17 cellular contexts compared by ENCODE assay signal in the genomic region with DNA sequence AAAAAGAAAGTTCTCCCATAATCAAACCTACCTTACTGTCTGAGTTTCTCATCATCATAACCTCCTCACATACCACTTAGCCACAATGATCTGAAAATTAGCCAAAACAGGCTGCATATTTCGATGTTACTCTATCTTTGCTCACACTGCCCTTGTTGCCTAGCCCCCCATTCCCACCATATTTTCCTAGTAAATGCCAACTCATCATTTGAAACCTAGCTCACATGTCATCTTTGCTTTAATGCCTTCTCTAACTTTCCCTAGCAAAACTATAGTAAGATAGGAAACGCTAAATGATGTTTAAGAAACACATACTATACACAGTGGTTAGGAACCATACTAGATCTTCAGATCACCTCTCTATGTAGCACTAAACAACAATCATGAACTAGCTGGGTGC.
DNase-seq lines count a peak whose midpoint lies in the region; ATAC-seq, FAIRE-seq and TF ChIP-seq lines count a peak whose summit lies in the region.
"Had no signal": no experiment of that assay in that cellular context is flagged by ENCODE, and none has a peak within 500 bp of the region (broad histone marks: within the 10 kb centered on the region; RNA-seq: fewer than 3 reads in every experiment).

No MANE protein-coding gene starts in this region.

- in situ Hi-C loops in K562 (cut with MboI) = no loop called here

- no peaks in the 10 kb centered on the region for H3K4me1 ChIP-seq in K562 (replicated peaks in 1 of 2; ENCODE audit: control insufficient read depth in 2 of 2, insufficient read depth in 2 of 2, low read length in 2 of 2)
- H3K4me1 ChIP-seq in A673 (ENCODE audit: insufficient read depth, low read length, poor library complexity, severe bottlenecking) = no peaks in the 10 kb centered on the region
- H3K4me1 ChIP-seq: HAP-1 had no signal

- no peaks in the 10 kb centered on the region for H3K9me3 Mint-ChIP-seq in activated naive CD4-positive, alpha-beta T cell treated with anti-CD3 and anti-CD28 coated beads for 36 hours
- H3K9me3 Mint-ChIP-seq in activated naive CD4-positive, alpha-beta T cell treated with anti-CD3 and anti-CD28 coated beads, Interleukin-2, amount 10 ng/mL, durations not matched to agents 7 days and 5 days = no peaks in the 10 kb centered on the region
- no peaks in the 10 kb centered on the region for H3K9me3 Mint-ChIP-seq in stimulated activated naive CD8-positive, alpha-beta T cell treated with anti-CD3 and anti-CD28 coated beads, Interleukin-15, Interleukin-2, amounts not matched to agents 100 ng/mL and 50 ng/mL, for 24 hours
- no peaks in the 10 kb centered on the region for H3K9me3 Mint-ChIP-seq in stimulated activated naive CD8-positive, alpha-beta T cell treated with anti-CD3 and anti-CD28 coated beads, Interleukin-15, amount 100 ng/mL, for 72 hours
- H3K9me3 Mint-ChIP-seq: CD4-positive, alpha-beta memory T cell; HFFc6 had no signal

- intact Hi-C loops in activated naive CD4-positive, alpha-beta T cell treated with anti-CD3 and anti-CD28 coated beads for 36 hours (cut with micrococcal nuclease) = no loop called here
- intact Hi-C loops in K562 (cut with micrococcal nuclease) (no loop called here), A673 (cut with micrococcal nuclease; ENCODE audit: unreplicated experiment) (no loop called here)

- no peak for TF ChIP-seq POLR2A in K562 (conservative IDR thresholded peaks at IDR 0.05)

- no peaks in the 10 kb centered on the region for H3K9me1 ChIP-seq in K562 (ENCODE audit: control insufficient read depth, insufficient read depth, low read length)

- no peak for TF ChIP-seq RAD21 in K562 (CRISPR knock-in tag; conservative IDR thresholded peaks at IDR 0.05 in 1 of 2, IDR thresholded peaks at IDR 0.05 in 1 of 2)

- H3K27me3 ChIP-seq in K562 (ENCODE audit: control insufficient read depth in 2 of 2, insufficient read depth in 2 of 2, low read length in 2 of 2) (no peaks in the 10 kb centered on the region), A673 (replicated peaks; ENCODE audit: insufficient read depth, low read depth, low read length, poor library complexity) (no peaks in the 10 kb centered on the region)

- no peak overlapping the region for H2AFZ ChIP-seq in K562 (ENCODE audit: low read depth, low read length)

- no peak for DNase-seq in activated naive CD4-positive, alpha-beta T cell treated with anti-CD3 and anti-CD28 coated beads for 36 hours
- no peak for DNase-seq in activated naive CD4-positive, alpha-beta T cell treated with anti-CD3 and anti-CD28 coated beads, Interleukin-2, amount 10 ng/mL, durations not matched to agents 7 days and 5 days
- DNase-seq in stimulated activated naive CD8-positive, alpha-beta T cell treated with anti-CD3 and anti-CD28 coated beads, Interleukin-15, amount 100 ng/mL, for 72 hours = no peak
- no peak for DNase-seq in K562 (ENCODE audit: extremely low read depth in 1 of 4, low spot score in 3 of 4)
- DNase-seq in A673 (ENCODE audit: low spot score) = no peak
- DNase-seq: C1 segment of cervical spinal cord; Caco-2; CD4-positive, alpha-beta memory T cell; DMS153; DND-41; GOT3; HFFc6 had no signal

- TF ChIP-seq CTCF in K562 (IDR thresholded peaks at IDR 0.05 in 2 of 3, conservative IDR thresholded peaks at IDR 0.05 in 1 of 3; ENCODE audit: insufficient read depth in 2 of 3, low read depth in 1 of 3, low read length in 3 of 3) (no peak), A673 (conservative IDR thresholded peaks at IDR 0.05; ENCODE audit: low read depth, low read length) (no peak)

- H4K20me1 ChIP-seq in K562 (replicated peaks; ENCODE audit: control insufficient read depth, insufficient read depth, low read length) = no peaks in the 10 kb centered on the region

- BruUV-seq in K562 (replicated peaks; lab: Mats Ljungman, UMichigan) (no TSS peak), A673 (replicated peaks; lab: Mats Ljungman, UMichigan) (no TSS peak)

- POLR2A ChIA-PET in K562 (lab: Yijun Ruan, JAX) (no interaction called here), A673 (lab: Charles Lee; ENCODE audit: low non-redundant PET) (no interaction called here)

- H3K36me3 Mint-ChIP-seq in activated naive CD4-positive, alpha-beta T cell treated with anti-CD3 and anti-CD28 coated beads for 36 hours (ENCODE audit: low read depth) = peaks cover 46% of the 10 kb centered on the region
- peaks cover 46% of the 10 kb centered on the region for H3K36me3 Mint-ChIP-seq in activated naive CD4-positive, alpha-beta T cell treated with anti-CD3 and anti-CD28 coated beads, Interleukin-2, amount 10 ng/mL, durations not matched to agents 7 days and 5 days
- H3K36me3 Mint-ChIP-seq in stimulated activated naive CD8-positive, alpha-beta T cell treated with anti-CD3 and anti-CD28 coated beads, Interleukin-15, Interleukin-2, amounts not matched to agents 100 ng/mL and 50 ng/mL, for 24 hours (ENCODE audit: low read depth) = peaks cover 82% of the 10 kb centered on the region

- TF ChIP-seq EP300 in K562 (IDR thresholded peaks at IDR 0.05; ENCODE audit: low read length) = no peak

- ATAC-seq in stimulated activated naive CD8-positive, alpha-beta T cell treated with anti-CD3 and anti-CD28 coated beads, Interleukin-15, amount 100 ng/mL, for 72 hours = no peak
- ATAC-seq in K562 = no peak

- no peak overlapping the region for H3K4me2 ChIP-seq in K562 (ENCODE audit: insufficient read depth, low read length)

- no peaks in the 10 kb centered on the region for H3K9me3 ChIP-seq in K562 (replicated peaks; ENCODE audit: control insufficient read depth, insufficient read depth, low read depth, low read length)
- H3K9me3 ChIP-seq in A673 (ENCODE audit: low read depth, low read length, poor library complexity, severe bottlenecking) = no peaks in the 10 kb centered on the region
- H3K9me3 ChIP-seq: Caco-2, HAP-1 had no signal

- H3K79me2 ChIP-seq in K562 (ENCODE audit: control insufficient read depth, insufficient read depth, low read length) = no peaks in the 10 kb centered on the region

- 100% methylated on average over 2 of the region's 2 CpGs for WGBS in K562 (ENCODE audit: insufficient coverage, low coverage, missing lambda C conversion rate)

- H3K4me1 Mint-ChIP-seq in activated naive CD4-positive, alpha-beta T cell treated with anti-CD3 and anti-CD28 coated beads for 36 hours (ENCODE audit: low read depth) = peaks cover 2% of the 10 kb centered on the region
- H3K4me1 Mint-ChIP-seq in activated naive CD4-positive, alpha-beta T cell treated with anti-CD3 and anti-CD28 coated beads, Interleukin-2, amount 10 ng/mL, durations not matched to agents 7 days and 5 days = no peaks in the 10 kb centered on the region
- no peaks in the 10 kb centered on the region for H3K4me1 Mint-ChIP-seq in stimulated activated naive CD8-positive, alpha-beta T cell treated with anti-CD3 and anti-CD28 coated beads, Interleukin-15, Interleukin-2, amounts not matched to agents 100 ng/mL and 50 ng/mL, for 24 hours (ENCODE audit: low read depth)
- H3K4me1 Mint-ChIP-seq in stimulated activated naive CD8-positive, alpha-beta T cell treated with anti-CD3 and anti-CD28 coated beads, Interleukin-15, amount 100 ng/mL, for 72 hours = peaks cover 6% of the 10 kb centered on the region
- H3K4me1 Mint-ChIP-seq: CD4-positive, alpha-beta memory T cell had no signal

- no peaks in the 10 kb centered on the region for H3K27me3 Mint-ChIP-seq in activated naive CD4-positive, alpha-beta T cell treated with anti-CD3 and anti-CD28 coated beads for 36 hours (ENCODE audit: low read depth)
- no peaks in the 10 kb centered on the region for H3K27me3 Mint-ChIP-seq in activated naive CD4-positive, alpha-beta T cell treated with anti-CD3 and anti-CD28 coated beads, Interleukin-2, amount 10 ng/mL, durations not matched to agents 7 days and 5 days
- no peaks in the 10 kb centered on the region for H3K27me3 Mint-ChIP-seq in stimulated activated naive CD8-positive, alpha-beta T cell treated with anti-CD3 and anti-CD28 coated beads, Interleukin-15, Interleukin-2, amounts not matched to agents 100 ng/mL and 50 ng/mL, for 24 hours
- no peaks in the 10 kb centered on the region for H3K27me3 Mint-ChIP-seq in stimulated activated naive CD8-positive, alpha-beta T cell treated with anti-CD3 and anti-CD28 coated beads, Interleukin-15, amount 100 ng/mL, for 72 hours
- H3K27me3 Mint-ChIP-seq: CD4-positive, alpha-beta memory T cell had no signal

- no peak for FAIRE-seq in K562 (lab: Jason Lieb, UNC)
- FAIRE-seq: A204.1, G401.6, H54 had no signal

- peaks cover 92% of the 10 kb centered on the region for H3K36me3 ChIP-seq in K562 (ENCODE audit: control insufficient read depth, insufficient read depth, low read length)
- peaks cover 78% of the 10 kb centered on the region for H3K36me3 ChIP-seq in A673 (ENCODE audit: insufficient read depth, low read length, poor library complexity, severe bottlenecking)

- H3K4me3 Mint-ChIP-seq in activated naive CD4-positive, alpha-beta T cell treated with anti-CD3 and anti-CD28 coated beads for 36 hours = no peak overlapping the region
- H3K4me3 Mint-ChIP-seq in activated naive CD4-positive, alpha-beta T cell treated with anti-CD3 and anti-CD28 coated beads, Interleukin-2, amount 10 ng/mL, durations not matched to agents 7 days and 5 days = no peak overlapping the region
- H3K4me3 Mint-ChIP-seq in stimulated activated naive CD8-positive, alpha-beta T cell treated with anti-CD3 and anti-CD28 coated beads, Interleukin-15, Interleukin-2, amounts not matched to agents 100 ng/mL and 50 ng/mL, for 24 hours = no peak overlapping the region
- no peak overlapping the region for H3K4me3 Mint-ChIP-seq in stimulated activated naive CD8-positive, alpha-beta T cell treated with anti-CD3 and anti-CD28 coated beads, Interleukin-15, amount 100 ng/mL, for 72 hours
- H3K4me3 Mint-ChIP-seq: CD4-positive, alpha-beta memory T cell; HFFc6 had no signal

- no peak overlapping the region for H3K4me3 ChIP-seq in K562
- no peak overlapping the region for H3K4me3 ChIP-seq in A673 (ENCODE audit: low read depth, low read length, poor library complexity, severe bottlenecking)
- H3K4me3 ChIP-seq: HAP-1 had no signal

- H3K27ac ChIP-seq in K562 (ENCODE audit: extremely low read depth, low read depth, low read length) (no peak overlapping the region), A673 (ENCODE audit: low read depth, low read length, poor library complexity, severe bottlenecking) (no peak overlapping the region)

- H3K9ac ChIP-seq in K562 (ENCODE audit: insufficient read depth in 1 of 2, low read depth in 2 of 2, low read length in 2 of 2) = no peak overlapping the region

- CTCF ChIA-PET in activated naive CD4-positive, alpha-beta T cell treated with anti-CD3 and anti-CD28 coated beads for 36 hours (lab: Charles Lee) = interaction anchor here (0.7 kb wide), 2 partner anchors 144 to 337 kb away, joined by 3 read pairs; no protein-coding TSS in a partner anchor
- CTCF ChIA-PET in activated naive CD4-positive, alpha-beta T cell treated with anti-CD3 and anti-CD28 coated beads, Interleukin-2, amount 10 ng/mL, durations not matched to agents 7 days and 5 days (lab: Charles Lee) = no interaction called here
- CTCF ChIA-PET in K562 (lab: Yijun Ruan, JAX; ENCODE audit: low intra/inter-chr PET ratio) (no interaction called here), A673 (lab: Charles Lee) (no interaction called here)

- peak overlapping the region; percentile 15 for H3K27ac Mint-ChIP-seq in activated naive CD4-positive, alpha-beta T cell treated with anti-CD3 and anti-CD28 coated beads for 36 hours
- H3K27ac Mint-ChIP-seq in activated naive CD4-positive, alpha-beta T cell treated with anti-CD3 and anti-CD28 coated beads, Interleukin-2, amount 10 ng/mL, durations not matched to agents 7 days and 5 days = no peak overlapping the region
- H3K27ac Mint-ChIP-seq in stimulated activated naive CD8-positive, alpha-beta T cell treated with anti-CD3 and anti-CD28 coated beads, Interleukin-15, Interleukin-2, amounts not matched to agents 100 ng/mL and 50 ng/mL, for 24 hours = peak overlapping the region; percentile 32
- no peak overlapping the region for H3K27ac Mint-ChIP-seq in stimulated activated naive CD8-positive, alpha-beta T cell treated with anti-CD3 and anti-CD28 coated beads, Interleukin-15, amount 100 ng/mL, for 72 hours

Comparison
In these comparisons a context has a peak if more than half of its experiments do, and no peak if none do; other contexts are left out.
1. H3K27ac Mint-ChIP-seq: peak in activated naive CD4-positive, alpha-beta T cell treated with anti-CD3 and anti-CD28 coated beads for 36 hours (single experiment) and stimulated activated naive CD8-positive, alpha-beta T cell treated with anti-CD3 and anti-CD28 coated beads, Interleukin-15, Interleukin-2, amounts not matched to agents 100 ng/mL and 50 ng/mL, for 24 hours (single experiment); none in activated naive CD4-positive, alpha-beta T cell treated with anti-CD3 and anti-CD28 coated beads, Interleukin-2, amount 10 ng/mL, durations not matched to agents 7 days and 5 days (single experiment) and stimulated activated naive CD8-positive, alpha-beta T cell treated with anti-CD3 and anti-CD28 coated beads, Interleukin-15, amount 100 ng/mL, for 72 hours (0 of 2).